Comparison of ENCODE assay signal across 1 cellular context in the genomic region with DNA sequence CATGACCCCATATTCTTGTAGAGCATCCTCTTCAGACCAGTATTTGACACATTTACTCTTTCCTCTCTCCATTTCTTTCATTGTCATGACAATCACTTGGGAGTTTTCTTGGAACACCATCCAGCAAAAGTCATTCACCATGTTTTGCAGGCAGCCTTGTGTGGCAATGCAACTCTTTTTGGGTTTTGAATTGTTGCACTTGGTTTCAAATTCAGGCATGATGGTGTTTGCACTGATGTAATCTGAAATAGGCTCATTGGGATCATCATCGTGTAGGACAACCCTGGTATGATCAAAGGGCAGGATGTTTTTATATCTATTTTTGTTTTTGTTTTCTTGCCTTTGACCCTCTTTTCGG.
TF ChIP-seq lines count a peak whose summit lies in the region.

No MANE protein-coding gene starts in this region.

TF ChIP-seq in GM12878, 131 proteins besides CTCF, POLR2A, EP300 and RAD21 (continued from another document):
- TF ChIP-seq IKZF2 (IDR thresholded peaks at IDR 0.05) (0 out of 4 replicates have a peak, but pooled peaks of 1 of the 2 experiments have one; percentile 26), TCF7 (IDR thresholded peaks at IDR 0.05; ENCODE audit: borderline replicate concordance) (0 out of 2 replicates have a peak, but pooled peaks have one; percentile 54), SREBF2 (IDR thresholded peaks at IDR 0.05; ENCODE audit: low read length) (no peak)
